8 cellular contexts compared by ENCODE assay signal in the genomic region with DNA sequence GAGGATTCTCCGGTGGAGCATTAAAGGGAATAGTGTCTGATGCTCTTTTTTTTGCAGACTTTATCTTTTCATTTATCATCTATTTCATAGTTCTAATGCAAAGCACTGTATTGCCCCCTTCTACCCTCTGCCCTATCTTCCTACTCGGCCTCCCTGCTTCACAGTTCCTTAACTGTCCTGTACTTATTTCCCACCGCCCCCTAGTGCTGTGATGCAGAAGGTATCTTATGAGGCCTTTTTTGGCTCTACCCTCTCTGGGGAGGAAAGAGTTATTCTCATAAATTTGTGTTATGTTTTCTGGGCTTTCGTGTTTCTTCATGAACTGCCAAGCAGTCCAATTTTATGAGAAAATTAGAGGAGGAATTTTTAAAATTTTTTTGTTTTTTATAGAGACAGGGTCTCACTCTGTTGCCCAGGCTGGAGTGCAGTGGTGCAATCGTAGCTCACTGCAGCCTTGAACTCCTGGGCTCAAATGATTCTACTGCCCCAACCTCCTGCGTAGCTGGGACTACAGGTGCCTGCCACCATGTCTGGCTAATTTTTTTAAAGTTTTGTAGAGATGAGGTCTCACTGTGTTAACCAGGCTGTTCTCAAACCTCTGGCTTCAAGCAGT. TPM values are rescaled to one million over a fixed set of nuclear protein-coding genes. Genes with fewer than 3 reads are reported as not detected.
DNase-seq lines count a peak whose midpoint lies in the region; ATAC-seq and TF ChIP-seq lines count a peak whose summit lies in the region.

No MANE protein-coding gene starts in this region.

- CTCF ChIA-PET in Caco-2 (lab: Charles Lee): interaction anchor here (0.7 to 2.0 kb wide), 8 partner anchors 18 to 131 kb away, joined by 3 to 11 read pairs (median 4); partner anchors contain the start of genes FKBP4, FOXM1 and RHNO1

- peaks cover 8% of the 10 kb centered on the region; the same call in 1 of the 2 replicates for H3K4me1 ChIP-seq in Caco-2

- H3K27me3 Mint-ChIP-seq in Caco-2 (ENCODE audit: insufficient read depth, unreplicated experiment): no peaks in the 10 kb centered on the region

- intact Hi-C loops in Caco-2 (cut with micrococcal nuclease; ENCODE audit: unreplicated experiment): loop anchor here (1.0 to 2.0 kb wide), 3 partner anchors 63 to 77 kb away; partner anchors contain the start of genes FOXM1, RHNO1 and TULP3

- POLR2A ChIA-PET in Caco-2 (lab: Charles Lee): interaction anchor here (1.5 kb wide), 1 partner anchor 18 kb away, joined by 8 read pairs; no protein-coding TSS in a partner anchor

- H3K9me3 Mint-ChIP-seq in Caco-2 (ENCODE audit: unreplicated experiment): no peaks in the 10 kb centered on the region

- H3K4me3 ChIP-seq in Caco-2 (ENCODE audit: low read depth, low read length): peak overlapping the region; percentile 76
- H3K4me3 ChIP-seq in cardiac fibroblast (replicated peaks in 1 of 2; ENCODE audit: low read depth in 2 of 2, low read length in 2 of 2): peak overlapping the region; percentile 78 to 91

- H3K36me3 Mint-ChIP-seq in Caco-2 (ENCODE audit: insufficient read depth, unreplicated experiment): peaks cover 51% of the 10 kb centered on the region

- peak overlapping the region; percentile 96 for H3K27ac Mint-ChIP-seq in Caco-2 (ENCODE audit: unreplicated experiment)

- no peaks in the 10 kb centered on the region for H3K36me3 ChIP-seq in Caco-2 (ENCODE audit: control insufficient read depth, insufficient read depth, low read length)

- H3K9me3 ChIP-seq in Caco-2: no peaks in the 10 kb centered on the region

- ATAC-seq in GM21526 (IDR thresholded peaks at IDR 0.05; ENCODE audit: low FRiP score, unreplicated experiment): peak; percentile 38

- TF ChIP-seq CTCF in Caco-2 (IDR thresholded peaks at IDR 0.05; ENCODE audit: insufficient read depth in 1 of 2, low read depth in 1 of 2, low read length in 1 of 2, severe bottlenecking in 1 of 2, unreplicated experiment in 1 of 2) (peak; percentile 87 to 88), cardiac fibroblast (IDR thresholded peaks at IDR 0.05; ENCODE audit: low read depth, low read length) (peak; percentile 81)

- peaks cover 6% of the 10 kb centered on the region for H3K4me1 Mint-ChIP-seq in Caco-2 (ENCODE audit: low read depth, unreplicated experiment)

- no TSS peak for BruUV-seq in Caco-2 (replicated peaks; lab: Mats Ljungman, UMichigan)

- DNase-seq in Caco-2 (peak; percentile 82), NAMALWA (ENCODE audit: low spot score) (peak; percentile 92), T follicular helper cell (ENCODE audit: low read depth) (peak; percentile 21), cardiac fibroblast (ENCODE audit: low read depth in 2 of 2) (peak; percentile 77 to 83), islet precursor cell (peak; percentile 81), superior temporal gyrus (ENCODE audit: extremely low spot score) (no peak)
- DNase-seq in stimulated activated CD4-positive, alpha-beta T cell treated with anti-CD3 and anti-CD28 coated beads, Interleukin-1b, Interleukin-23, amount 100 ng/mL, for 48 hours: peak; percentile 51

- H3K27me3 ChIP-seq in Caco-2 (replicated peaks; ENCODE audit: control insufficient read depth, insufficient read depth, low read length): no peaks in the 10 kb centered on the region

- peak overlapping the region; percentile 91 for H3K4me3 Mint-ChIP-seq in Caco-2 (ENCODE audit: unreplicated experiment)

RNA-seq across cellular contexts. Expression of gene ITFG2, which starts 1.2 kb away (rescaled TPM):
- 52.6 and 58.5 TPM in 2 replicates for total RNA-seq in Caco-2 (2022)

RNA-seq across cellular contexts. Expression of gene FKBP4, which starts 18.9 kb away (rescaled TPM):
- total RNA-seq in Caco-2 (2022): 118 and 136 TPM in 2 replicates

RNA-seq across cellular contexts. Expression of gene NRIP2, which starts 21.2 kb away (rescaled TPM):
- not detected in 2 replicates for total RNA-seq in Caco-2 (2022)

RNA-seq across cellular contexts. Expression of gene TEX52, which starts 43.2 kb away (rescaled TPM):
- 0.34 TPM in 1 of 2 replicates, not detected in the other for total RNA-seq in Caco-2 (2022)
